Comparison of ENCODE assay signal across 19 cellular contexts in genomic region chr16:87353613-87354012, GRCh38. TPM values are rescaled to one million over a fixed set of nuclear protein-coding genes. Genes with fewer than 3 reads are reported as not detected.
DNase-seq lines count a peak whose midpoint lies in the region; ATAC-seq and TF ChIP-seq lines count a peak whose summit lies in the region.
"Had no signal": no experiment of that assay in that cellular context is flagged by ENCODE, and none has a peak within 500 bp of the region (broad histone marks: within the 10 kb centered on the region; RNA-seq: fewer than 3 reads in every experiment).

No MANE protein-coding gene starts in this region.

- no peaks in the 10 kb centered on the region for H3K9me3 Mint-ChIP-seq in endodermal cell
- H3K9me3 Mint-ChIP-seq: CD4-positive, alpha-beta memory T cell had no signal

- H3K9ac ChIP-seq in endodermal cell (ENCODE audit: extremely low read depth, low read length, poor library complexity, severe bottlenecking): no peak overlapping the region
- H3K9ac ChIP-seq: BLaER1, GM23248 had no signal

- H3K4me3 Mint-ChIP-seq in endodermal cell: no peak overlapping the region
- H3K4me3 Mint-ChIP-seq: CD14-positive monocyte; CD4-positive, alpha-beta memory T cell had no signal

- DNase-seq in Right ventricle myocardium inferior (ENCODE audit: missing footprints) (peak; percentile 27), left cardiac atrium (no peak), G401 (ENCODE audit: low spot score) (peak; percentile 48), endodermal cell (no peak), gastrocnemius medialis (no peak), NCI-H774 (lab: John Stamatoyannopoulos, UW) (no peak)
- DNase-seq: 8988T; Calu3; CD4-positive, alpha-beta memory T cell; DMS53; DND-41; EL; GM23248; IMR-90 had no signal

- no peaks in the 10 kb centered on the region for H3K4me1 Mint-ChIP-seq in endodermal cell
- H3K4me1 Mint-ChIP-seq: CD14-positive monocyte had no signal

- H3K27me3 ChIP-seq in endodermal cell (ENCODE audit: control insufficient read depth, insufficient read depth, low read length, poor library complexity, severe bottlenecking) (no peaks in the 10 kb centered on the region), gastrocnemius medialis (no peaks in the 10 kb centered on the region)
- H3K27me3 ChIP-seq: BLaER1 had no signal

- intact Hi-C loops in Right ventricle myocardium inferior (cut with DNase I) (no loop called here), left cardiac atrium (cut with DNase I) (no loop called here), gastrocnemius medialis (cut with DNase I; ENCODE audit: low total_unique reads) (loop anchor here (5.0 kb wide), 1 partner anchor 36 kb away; the partner anchor contains the start of gene C16orf95)

- no peak overlapping the region for H3K27ac ChIP-seq in endodermal cell (ENCODE audit: low read depth, low read length)
- H3K27ac ChIP-seq in gastrocnemius medialis: peak overlapping the region; percentile 92 to 97 (median 93)
- H3K27ac ChIP-seq: BLaER1, GM23248, HL-60 had no signal

- peaks cover 11% of the 10 kb centered on the region for H3K36me3 ChIP-seq in endodermal cell (ENCODE audit: control insufficient read depth, insufficient read depth, low read length)
- peaks cover 0 to 29% of the 10 kb centered on the region in 2 donors for H3K36me3 ChIP-seq in gastrocnemius medialis

- H3K4me3 ChIP-seq in endodermal cell (ENCODE audit: low read length) (no peak overlapping the region), gastrocnemius medialis (no peak overlapping the region)
- H3K4me3 ChIP-seq: BLaER1, GM23248, HAP-1 had no signal

- ATAC-seq in Right ventricle myocardium inferior (no peak), left cardiac atrium (no peak), gastrocnemius medialis (no peak), HG03457 (IDR thresholded peaks at IDR 0.05; ENCODE audit: unreplicated experiment) (no peak)

- no peaks in the 10 kb centered on the region for H3K27me3 Mint-ChIP-seq in endodermal cell (ENCODE audit: insufficient read depth)
- H3K27me3 Mint-ChIP-seq: CD4-positive, alpha-beta memory T cell had no signal

- H3K27ac Mint-ChIP-seq in endodermal cell: peak overlapping the region; percentile 64
- H3K27ac Mint-ChIP-seq: CD14-positive monocyte had no signal

- in situ Hi-C loops in G401 (cut with HindIII; ENCODE audit: low sequenced_read_pairs) (no loop called here), gastrocnemius medialis (cut with MboI; ENCODE audit: low sequenced_read_pairs in 4 of 4) (no loop called here)

- no peaks in the 10 kb centered on the region for H3K9me3 ChIP-seq in endodermal cell (ENCODE audit: control insufficient read depth, low read length)
- no peaks in the 10 kb centered on the region for H3K9me3 ChIP-seq in gastrocnemius medialis
- H3K9me3 ChIP-seq: BLaER1, HAP-1 had no signal

- H3K4me1 ChIP-seq in endodermal cell (ENCODE audit: control insufficient read depth, insufficient read depth, low read length) (no peaks in the 10 kb centered on the region), gastrocnemius medialis (peaks cover 42 to 53% of the 10 kb centered on the region in 2 donors)
- H3K4me1 ChIP-seq: HAP-1 had no signal

- WGBS in endodermal cell (ENCODE audit: insufficient coverage in 1 of 2, insufficient read length in 1 of 2), 2 experiments: 94% methylated on average over 5 to 17 of the region's 17 CpGs

- no peak for TF ChIP-seq POLR2A in gastrocnemius medialis (IDR thresholded peaks at IDR 0.05)

- TF ChIP-seq CTCF in endodermal cell (conservative IDR thresholded peaks at IDR 0.05): no peak
- no peak for TF ChIP-seq CTCF in gastrocnemius medialis (IDR thresholded peaks at IDR 0.05 in 4 of 5, conservative IDR thresholded peaks at IDR 0.05 in 1 of 5)

- H3K36me3 Mint-ChIP-seq in endodermal cell (ENCODE audit: low read depth): peaks cover 23% of the 10 kb centered on the region

RNA-seq across cellular contexts. Expression of gene FBXO31, which starts 30.0 kb away (rescaled TPM):
- 70.2 TPM for total RNA-seq in Right ventricle myocardium inferior
- 10 to 100 TPM; 45.6 to 50.8 TPM for total RNA-seq in left cardiac atrium
- total RNA-seq in G401 (2014; rRNA removed; shearing (Covaris generic)): 11.9 and 15.4 TPM in 2 replicates
- total RNA-seq in endodermal cell: 10 to 100 TPM; 18.6 to 22.1 TPM
- polyA plus RNA-seq in endodermal cell (2013, experiment 1 of 2): 13.4 TPM
- 9.5 TPM for polyA plus RNA-seq in endodermal cell (2013, experiment 2 of 2)
- 100 to 1,000 TPM; 156 to 264 (median 201) TPM for total RNA-seq in gastrocnemius medialis

RNA-seq across cellular contexts. Expression of gene C16orf95, which starts 36.4 kb away (rescaled TPM):
- total RNA-seq in Right ventricle myocardium inferior: 4.2 TPM
- total RNA-seq in left cardiac atrium: 1 to 10 TPM; 3.2 to 3.4 TPM
- 7.0 and 14.2 TPM in 2 replicates for total RNA-seq in G401 (2014; rRNA removed; shearing (Covaris generic))
- total RNA-seq in endodermal cell: 1 to 10 TPM; 6.4 to 7.8 TPM
- polyA plus RNA-seq in endodermal cell (2013, experiment 1 of 2): 5.7 TPM
- 6.0 TPM for polyA plus RNA-seq in endodermal cell (2013, experiment 2 of 2)
- total RNA-seq in gastrocnemius medialis: 1 to 10 TPM in 3 of 4 donors, under 1 TPM in 1; 0.22 to 3.8 (median 1.3) TPM

RNA-seq across cellular contexts. Expression of gene MAP1LC3B, which starts 38.5 kb away (rescaled TPM):
- 125 TPM for total RNA-seq in Right ventricle myocardium inferior
- 10 to 100 TPM; 82.9 to 90.2 TPM for total RNA-seq in left cardiac atrium
- total RNA-seq in G401 (2014; rRNA removed; shearing (Covaris generic)): 26.7 and 40.8 TPM in 2 replicates
- total RNA-seq in endodermal cell: 10 to 100 TPM; 56.4 to 62.4 TPM
- polyA plus RNA-seq in endodermal cell (2013, experiment 1 of 2): 67.5 TPM
- 73.4 TPM for polyA plus RNA-seq in endodermal cell (2013, experiment 2 of 2)
- 100 to 1,000 TPM in 3 of 4 donors, 10 to 100 TPM in 1; 76.3 to 165 (median 122) TPM for total RNA-seq in gastrocnemius medialis

Comparison
In these comparisons a context has a peak if more than half of its experiments do, and no peak if none do; other contexts are left out.
1. DNase-seq: peak in Right ventricle myocardium inferior (single experiment) and G401 (single experiment); none in left cardiac atrium (single experiment), endodermal cell (single experiment), gastrocnemius medialis (0 of 2) and NCI-H774 (single experiment).